Comparison of ENCODE assay signal across 8 cellular contexts in the genomic region with DNA sequence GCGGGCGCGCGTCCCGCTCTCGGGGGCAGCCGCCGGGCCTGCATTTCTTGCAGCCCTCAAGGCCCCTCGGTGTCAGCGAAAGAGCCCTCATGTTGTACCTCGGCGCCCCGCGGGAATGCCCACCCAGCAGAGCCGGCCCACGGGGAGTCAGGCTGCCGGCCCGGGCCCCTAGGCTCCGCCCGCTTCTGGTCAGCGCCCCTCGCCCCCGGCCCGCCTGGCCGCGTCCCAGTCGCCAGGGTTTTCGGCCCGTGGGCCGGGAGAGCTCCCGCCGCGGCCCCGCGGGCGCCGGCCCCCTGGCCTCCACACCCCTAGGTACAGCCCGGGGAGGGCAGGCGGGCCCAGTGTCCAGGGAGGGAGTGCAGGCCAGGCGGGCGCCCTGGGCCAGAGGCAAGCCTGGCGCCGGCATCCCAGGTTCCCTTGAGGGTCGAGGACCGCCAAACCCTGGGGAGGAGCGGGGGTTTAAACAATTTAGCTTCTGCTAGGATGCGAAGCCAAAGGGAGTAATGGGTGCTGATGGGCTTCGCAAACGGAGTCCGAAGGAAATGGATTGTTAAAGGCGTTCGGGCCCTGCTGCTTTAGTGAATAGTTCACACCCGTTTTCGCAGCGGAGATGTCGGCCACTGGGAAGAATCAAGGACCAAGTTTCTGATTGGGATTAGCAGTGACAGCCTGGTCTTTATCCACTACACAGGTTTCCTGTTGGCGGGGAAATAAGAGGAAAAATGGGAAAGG. TPM values are rescaled to one million over a fixed set of nuclear protein-coding genes. Genes with fewer than 3 reads are reported as not detected.
DNase-seq lines count a peak whose midpoint lies in the region; ATAC-seq and TF ChIP-seq lines count a peak whose summit lies in the region.

No MANE protein-coding gene starts in this region.

- no peaks in the 10 kb centered on the region for H3K4me1 ChIP-seq in MM.1S (ENCODE audit: low read length)
- H3K4me1 ChIP-seq in esophagus muscularis mucosa = peaks cover 17 to 23% (median 18%) of the 10 kb centered on the region in 4 donors
- H3K4me1 ChIP-seq in neuron (ENCODE audit: insufficient read depth, low read length) = peaks cover 24% of the 10 kb centered on the region

- H3K4me3 ChIP-seq in MM.1S (ENCODE audit: low read length) = peak overlapping the region; percentile 95
- peak overlapping the region; percentile 54 to 68 (median 60) for H3K4me3 ChIP-seq in esophagus muscularis mucosa
- H3K4me3 ChIP-seq in neuron (ENCODE audit: low read length) = peak overlapping the region; percentile 63

- H3K4me3 Mint-ChIP-seq in CD4-positive, alpha-beta T cell = peak overlapping the region; percentile 90

- POLR2A ChIA-PET in CD4-positive, alpha-beta T cell (lab: Charles Lee) = interaction anchor here (1.3 to 5.0 kb wide), 8 partner anchors 27 to 111 kb away, joined by 5 to 94 read pairs (median 39); no protein-coding TSS in a partner anchor

- no peak for TF ChIP-seq EP300 in esophagus muscularis mucosa (IDR thresholded peaks at IDR 0.05)

- no peaks in the 10 kb centered on the region for H3K9me2 ChIP-seq in MM.1S (replicated peaks; ENCODE audit: insufficient read depth, low read length)

- TF ChIP-seq POLR2A in esophagus muscularis mucosa (IDR thresholded peaks at IDR 0.05; ENCODE audit: low read depth) = no peak

- H3K79me2 ChIP-seq in MM.1S (ENCODE audit: low read length) = peaks cover 42% of the 10 kb centered on the region

- intact Hi-C loops in CD4-positive, alpha-beta T cell (cut with DNase I, micrococcal nuclease) = loop anchor here (2.0 to 10.0 kb wide), 3 partner anchors 18 to 470 kb away; a partner anchor contains a TSS
- intact Hi-C loops in esophagus muscularis mucosa (cut with DNase I) = no loop called here

- peaks cover 55% of the 10 kb centered on the region for H3K4me1 Mint-ChIP-seq in CD4-positive, alpha-beta T cell (ENCODE audit: low read depth)

- H3K27ac Mint-ChIP-seq in CD4-positive, alpha-beta T cell = peak overlapping the region; percentile 73

- peak overlapping the region; percentile 92; the same call in 1 of the 2 replicates for H3K9ac ChIP-seq in MM.1S (ENCODE audit: low read length)

- peaks cover 44% of the 10 kb centered on the region for H3K36me3 Mint-ChIP-seq in CD4-positive, alpha-beta T cell (ENCODE audit: low read depth)

- H3K9me3 Mint-ChIP-seq in CD4-positive, alpha-beta T cell = no peaks in the 10 kb centered on the region

- DNase-seq in CD4-positive, alpha-beta T cell = peak in 1 of 10 experiments; percentile 5
- DNase-seq in MM.1S (no peak), esophagus muscularis mucosa (ENCODE audit: extremely low spot score) (no peak), SW480 (ENCODE audit: low spot score) (no peak), HuH-7 (ENCODE audit: low spot score) (no peak)

- CTCF ChIA-PET in CD4-positive, alpha-beta T cell (lab: Charles Lee) = interaction anchor here (1.6 to 3.1 kb wide), 4 partner anchors 11 to 108 kb away, joined by 4 to 25 read pairs (median 10); no protein-coding TSS in a partner anchor

- no peak for TF ChIP-seq CTCF in CD4-positive, alpha-beta T cell (IDR thresholded peaks at IDR 0.05)
- no peak for TF ChIP-seq CTCF in MM.1S (IDR thresholded peaks at IDR 0.05; ENCODE audit: low read length)
- no peak for TF ChIP-seq CTCF in esophagus muscularis mucosa (IDR thresholded peaks at IDR 0.05)

- H3F3A ChIP-seq in MM.1S (ENCODE audit: insufficient read depth, low read length) = peaks cover 29% of the 10 kb centered on the region

- H3K36me3 ChIP-seq in MM.1S (replicated peaks; ENCODE audit: insufficient read depth, low read length) (no peaks in the 10 kb centered on the region), esophagus muscularis mucosa (no peaks in the 10 kb centered on the region), neuron (ENCODE audit: insufficient read depth, low read length) (no peaks in the 10 kb centered on the region)

- no peak for ATAC-seq in CD4-positive, alpha-beta T cell (ENCODE audit: poor library complexity)
- ATAC-seq in GM19351 (IDR thresholded peaks at IDR 0.05; ENCODE audit: unreplicated experiment) (no peak), HG03135 (IDR thresholded peaks at IDR 0.05; ENCODE audit: unreplicated experiment) (no peak)

- no peaks in the 10 kb centered on the region for H3K9me3 ChIP-seq in CD4-positive, alpha-beta T cell (ENCODE audit: control insufficient read depth, low read length)
- H3K9me3 ChIP-seq in MM.1S (replicated peaks; ENCODE audit: insufficient read depth, low read length) = no peaks in the 10 kb centered on the region
- H3K9me3 ChIP-seq in esophagus muscularis mucosa = no peaks in the 10 kb centered on the region
- no peaks in the 10 kb centered on the region for H3K9me3 ChIP-seq in neuron (ENCODE audit: low read length)

- 24% methylated on average over 12 of the region's 57 CpGs for whole genome bisulfite sequencing in esophagus muscularis mucosa

- no peaks in the 10 kb centered on the region for H3K27me3 ChIP-seq in CD4-positive, alpha-beta T cell (ENCODE audit: control insufficient read depth, insufficient read depth, low read length)
- H3K27me3 ChIP-seq in MM.1S (replicated peaks; ENCODE audit: insufficient read depth, low read length) (no peaks in the 10 kb centered on the region), esophagus muscularis mucosa (peaks cover 7 to 93% (median 33%) of the 10 kb centered on the region in 4 donors), neuron (ENCODE audit: insufficient read depth, low read length) (no peaks in the 10 kb centered on the region)

- no peaks in the 10 kb centered on the region for H3K27me3 Mint-ChIP-seq in CD4-positive, alpha-beta T cell

- H3K4me2 ChIP-seq in MM.1S (ENCODE audit: low read depth, low read length) = peak overlapping the region; percentile 87; the same call in 1 of the 2 replicates

- no peaks in the 10 kb centered on the region for H4K20me1 ChIP-seq in MM.1S (ENCODE audit: insufficient read depth, low read length)

- H2AFZ ChIP-seq in MM.1S (ENCODE audit: low read length) (no peak overlapping the region), neuron (ENCODE audit: low read depth, low read length) (peak overlapping the region; percentile 99)

- H3K27ac ChIP-seq in CD4-positive, alpha-beta T cell (ENCODE audit: low read depth, low read length) = peak overlapping the region; percentile 93
- H3K27ac ChIP-seq in MM.1S (ENCODE audit: low read length) = peak overlapping the region; percentile 94; the same call in 1 of the 2 replicates
- no peak overlapping the region for H3K27ac ChIP-seq in esophagus muscularis mucosa (replicated peaks in 1 of 4)

RNA-seq across cellular contexts. Expression of a gene that starts 0.5 kb away (rescaled TPM):
- total RNA-seq in CD4-positive, alpha-beta T cell = 100 to 1,000 TPM; 112 to 118 TPM
- total RNA-seq in esophagus muscularis mucosa = 1 to 10 TPM in 3 of 4 donors, under 1 TPM in 1; 0.80 to 3.1 (median 1.6) TPM

Comparison
In these comparisons a context has a peak if more than half of its experiments do, and no peak if none do; other contexts are left out.
1. H3K27ac ChIP-seq: peak in CD4-positive, alpha-beta T cell (single experiment) and MM.1S (single experiment); none in esophagus muscularis mucosa (0 of 4).
2. RNA of a gene that starts 0.5 kb away (total RNA-seq): 112 to 118 TPM in CD4-positive, alpha-beta T cell; 0.80 to 3.1 TPM in esophagus muscularis mucosa; every median in the first group is over 10 times any median in the second.
3. Peak in every context shown above with its lines, with median percentiles within 50 percentile points of each other: H3K4me3 ChIP-seq.